32 cellular contexts compared by ENCODE assay signal in genomic region chr11:4863893-4864292, GRCh38. TPM values are rescaled to one million over a fixed set of nuclear protein-coding genes. Genes with fewer than 3 reads are reported as not detected.
"Had no signal": no experiment of that assay in that cellular context is flagged by ENCODE, and none has a peak within 500 bp of the region (broad histone marks: within the 10 kb centered on the region; RNA-seq: fewer than 3 reads in every experiment).

No MANE protein-coding gene starts in this region.

- H3K27me3 ChIP-seq: hepatocyte, ovary, right lobe of liver, stomach, testis, thyroid gland, transverse colon, upper lobe of left lung, vagina had no signal

- H3K4me1 Mint-ChIP-seq: mesothelial cell of epicardium; naive B cell; natural killer cell; stimulated activated naive B cell treated with anti-CD40 and anti-IgM and Interleukin-4, amounts not matched to agents 10 μg/mL and 1 μg/mL and 100 μg/mL, for 72 hours had no signal

- H3K36me3 ChIP-seq: ovary, right lobe of liver, stomach, thyroid gland, transverse colon, upper lobe of left lung, vagina had no signal

- DNase-seq: islet precursor cell; mesendoderm; naive B cell; natural killer cell; ovary; right lobe of liver; stimulated activated CD4-positive, alpha-beta T cell treated with anti-CD3 and anti-CD28 coated beads, Interleukin-12 subunit alpha, Interleukin-12 subunit beta, amount 100 ng/mL, for 4 hours; stimulated activated CD4-positive, alpha-beta T cell treated with anti-CD3 and anti-CD28 coated beads, Interleukin-15, amount 100 ng/mL, for 24 hours; stimulated activated CD4-positive, alpha-beta T cell treated with anti-CD3 and anti-CD28 coated beads, Interleukin-2, amount 100 ng/mL, for 24 hours; stimulated activated CD4-positive, alpha-beta T cell treated with anti-CD3 and anti-CD28 coated beads, Interleukin-4, amount 100 ng/mL, for 1 hour; stimulated activated naive B cell treated with anti-CD40 and anti-IgM and Interleukin-4, amounts not matched to agents 10 μg/mL and 1 μg/mL and 100 μg/mL, for 72 hours; stimulated activated naive CD8-positive, alpha-beta T cell treated with anti-CD3 and anti-CD28 coated beads, Interleukin-15, Interleukin-2, amounts not matched to agents 100 U/mL and 50 U/mL, for 24 hours; stomach; testis; thyroid gland; transverse colon; upper lobe of left lung had no signal

- H3K27ac ChIP-seq: hepatocyte, ovary, right lobe of liver, stomach, testis, thyroid gland, transverse colon, upper lobe of left lung, vagina had no signal

- H3K27ac Mint-ChIP-seq: mesothelial cell of epicardium; natural killer cell; progenitor cell of endocrine pancreas; stimulated activated naive B cell treated with anti-CD40 and anti-IgM and Interleukin-4, amounts not matched to agents 10 μg/mL and 1 μg/mL and 100 μg/mL, for 72 hours had no signal

- ATAC-seq: left lobe of liver; natural killer cell; right lobe of liver; stimulated activated naive B cell treated with anti-CD40 and anti-IgM and Interleukin-4, amounts not matched to agents 10 μg/mL and 1 μg/mL and 100 μg/mL, for 72 hours; stimulated activated naive CD8-positive, alpha-beta T cell treated with anti-CD3 and anti-CD28 coated beads, Interleukin-15, Interleukin-2, amounts not matched to agents 100 U/mL and 50 U/mL, for 24 hours had no signal

- H3K4me3 Mint-ChIP-seq: mesothelial cell of epicardium; naive B cell; natural killer cell; stimulated activated naive B cell treated with anti-CD40 and anti-IgM and Interleukin-4, amounts not matched to agents 10 μg/mL and 1 μg/mL and 100 μg/mL, for 72 hours had no signal

- H3K36me3 Mint-ChIP-seq: mesothelial cell of epicardium; naive B cell; natural killer cell; stimulated activated naive B cell treated with anti-CD40 and anti-IgM and Interleukin-4, amounts not matched to agents 10 μg/mL and 1 μg/mL and 100 μg/mL, for 72 hours had no signal

- H3K9me3 ChIP-seq: ovary, right lobe of liver, testis, thyroid gland, transverse colon, vagina had no signal

- H3K4me1 ChIP-seq: right lobe of liver, stomach, testis, transverse colon, upper lobe of left lung, vagina had no signal

- H3K4me3 ChIP-seq: hepatocyte, lung, ovary, right lobe of liver, stomach, testis, thyroid gland, transverse colon, upper lobe of left lung, vagina had no signal

- H3K27me3 Mint-ChIP-seq: naive B cell; progenitor cell of endocrine pancreas; stimulated activated naive B cell treated with anti-CD40 and anti-IgM and Interleukin-4, amounts not matched to agents 10 μg/mL and 1 μg/mL and 100 μg/mL, for 72 hours had no signal

RNA-seq across cellular contexts. Expression of gene OR51S1, which starts 14.9 kb away (rescaled TPM):
- total RNA-seq: hepatocyte, kidney epithelial cell, left lobe of liver, lower leg skin, lung, mesothelial cell of epicardium, mononuclear cell, natural killer cell, omental fat pad, ovary, progenitor cell of endocrine pancreas, pulmonary artery endothelial cell, renal cortical epithelial cell, right lobe of liver, skeletal muscle tissue, stomach, transverse colon, upper lobe of left lung, urinary bladder, vagina had no signal
- polyA plus RNA-seq: hepatocyte, lung, neural cell, ovary, stomach, urinary bladder had no signal

RNA-seq across cellular contexts. Expression of gene OR51T1, which starts 17.8 kb away (rescaled TPM):
- total RNA-seq: hepatocyte, kidney epithelial cell, left lobe of liver, lower leg skin, lung, mesothelial cell of epicardium, mononuclear cell, natural killer cell, omental fat pad, ovary, progenitor cell of endocrine pancreas, pulmonary artery endothelial cell, renal cortical epithelial cell, right lobe of liver, skeletal muscle tissue, stomach, testis, thyroid gland, transverse colon, upper lobe of left lung, urinary bladder, vagina had no signal
- polyA plus RNA-seq: hepatocyte, lung, neural cell, ovary, stomach, urinary bladder had no signal

RNA-seq across cellular contexts. Expression of gene OR51A7, which starts 39.7 kb away (rescaled TPM):
- total RNA-seq: hepatocyte, kidney epithelial cell, left lobe of liver, lower leg skin, lung, mesothelial cell of epicardium, mononuclear cell, natural killer cell, omental fat pad, ovary, progenitor cell of endocrine pancreas, pulmonary artery endothelial cell, renal cortical epithelial cell, right lobe of liver, skeletal muscle tissue, stomach, thyroid gland, transverse colon, upper lobe of left lung, urinary bladder, vagina had no signal
- polyA plus RNA-seq: hepatocyte, lung, neural cell, ovary, stomach, urinary bladder had no signal

RNA-seq across cellular contexts. Expression of gene OR51F2, which starts 42.8 kb away (rescaled TPM):
- total RNA-seq: hepatocyte, kidney epithelial cell, left lobe of liver, lower leg skin, lung, mesothelial cell of epicardium, mononuclear cell, natural killer cell, omental fat pad, ovary, progenitor cell of endocrine pancreas, pulmonary artery endothelial cell, renal cortical epithelial cell, right lobe of liver, skeletal muscle tissue, stomach, testis, thyroid gland, transverse colon, upper lobe of left lung, urinary bladder, vagina had no signal
- polyA plus RNA-seq: hepatocyte, lung, neural cell, ovary, stomach, urinary bladder had no signal

RNA-seq across cellular contexts. Expression of gene OR51G2, which starts 55.3 kb away (rescaled TPM):
- total RNA-seq: hepatocyte, kidney epithelial cell, left lobe of liver, lower leg skin, lung, mesothelial cell of epicardium, mononuclear cell, natural killer cell, omental fat pad, ovary, progenitor cell of endocrine pancreas, pulmonary artery endothelial cell, renal cortical epithelial cell, right lobe of liver, skeletal muscle tissue, stomach, testis, thyroid gland, transverse colon, upper lobe of left lung, urinary bladder, vagina had no signal
- polyA plus RNA-seq: hepatocyte, lung, neural cell, ovary, stomach, urinary bladder had no signal
